15 cellular contexts compared by ENCODE assay signal in the genomic region with DNA sequence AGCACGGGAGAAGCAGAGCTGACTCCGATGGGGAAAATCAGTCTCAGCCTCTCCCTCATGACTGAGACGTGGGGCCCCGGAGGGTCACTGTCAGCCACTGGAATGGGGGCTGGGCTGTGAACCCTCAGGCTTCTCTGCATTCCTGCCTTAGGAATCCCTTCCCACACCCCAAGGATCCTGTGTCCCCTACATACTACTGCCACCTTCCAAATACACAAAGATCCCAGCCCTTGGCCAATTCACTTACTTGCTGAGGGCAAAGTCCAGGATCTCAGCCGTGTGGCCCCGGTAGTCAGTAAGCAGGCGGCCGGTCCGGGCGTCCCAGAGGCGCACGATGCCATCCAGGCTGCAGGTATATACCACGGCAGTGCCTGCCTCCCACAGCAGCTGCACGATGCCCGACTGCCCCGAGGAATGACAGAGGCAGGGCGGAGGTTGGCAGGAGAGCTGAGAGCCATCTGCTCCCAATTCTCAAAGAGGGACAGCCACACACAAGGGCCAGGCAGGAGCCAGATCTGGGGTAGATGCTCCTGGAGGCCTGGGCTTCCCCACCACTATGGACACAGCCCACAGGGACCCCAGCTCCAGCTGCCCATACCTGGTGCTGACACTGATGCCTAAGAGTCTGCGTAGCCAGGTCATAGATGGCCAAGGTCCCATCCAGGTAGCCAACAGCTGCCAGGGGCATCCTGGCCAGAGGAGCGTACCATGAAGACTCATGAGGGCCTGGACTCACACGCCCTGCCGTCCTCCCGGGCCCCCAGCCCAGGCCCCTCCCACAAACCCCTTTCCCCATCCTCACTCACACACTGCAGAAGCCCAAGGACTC. TPM values are rescaled to one million over a fixed set of nuclear protein-coding genes. Genes with fewer than 3 reads are reported as not detected.
DNase-seq lines count a peak whose midpoint lies in the region; ATAC-seq, FAIRE-seq and TF ChIP-seq lines count a peak whose summit lies in the region.
"Had no signal": no experiment of that assay in that cellular context is flagged by ENCODE, and none has a peak within 500 bp of the region (broad histone marks: within the 10 kb centered on the region; RNA-seq: fewer than 3 reads in every experiment).

No MANE protein-coding gene starts in this region.

- CTCF ChIA-PET in activated CD4-positive, alpha-beta memory T cell treated with anti-CD3 and anti-CD28 coated beads, Interleukin-2, amount 10 ng/mL, durations not matched to agents 7 days and 5 days (lab: Charles Lee): no interaction called here
- CTCF ChIA-PET in activated CD4-positive, alpha-beta memory T cell treated with anti-CD3 and anti-CD28 coated beads for 36 hours (lab: Charles Lee): no interaction called here
- CTCF ChIA-PET in HepG2 (lab: Yijun Ruan, JAX; ENCODE audit: low intra/inter-chr PET ratio, low total read pairs) (no interaction called here), WTC11 (lab: Charles Lee) (no interaction called here)

- H3K27me3 ChIP-seq in HepG2 (ENCODE audit: control insufficient read depth in 1 of 2, insufficient read depth in 2 of 2, low read length in 2 of 2): no peaks in the 10 kb centered on the region; a peak in 1 of 5 replicates
- H3K27me3 ChIP-seq in stomach: no peaks in the 10 kb centered on the region
- H3K27me3 ChIP-seq: neural progenitor cell had no signal

- H3K4me1 Mint-ChIP-seq in activated CD4-positive, alpha-beta memory T cell treated with anti-CD3 and anti-CD28 coated beads, Interleukin-2, amount 10 ng/mL, durations not matched to agents 7 days and 5 days: peaks cover 31% of the 10 kb centered on the region
- peaks cover 19% of the 10 kb centered on the region for H3K4me1 Mint-ChIP-seq in activated CD4-positive, alpha-beta memory T cell treated with anti-CD3 and anti-CD28 coated beads for 36 hours (ENCODE audit: low read depth)
- peaks cover 19% of the 10 kb centered on the region for H3K4me1 Mint-ChIP-seq in WTC11

- TF ChIP-seq CTCF in HepG2 (CRISPR knock-in tag; IDR thresholded peaks at IDR 0.05) (no peak), stomach (IDR thresholded peaks at IDR 0.05) (no peak), WTC11 (IDR thresholded peaks at IDR 0.05) (no peak)

- no peak overlapping the region for H3K4me3 Mint-ChIP-seq in activated CD4-positive, alpha-beta memory T cell treated with anti-CD3 and anti-CD28 coated beads, Interleukin-2, amount 10 ng/mL, durations not matched to agents 7 days and 5 days
- no peak overlapping the region for H3K4me3 Mint-ChIP-seq in activated CD4-positive, alpha-beta memory T cell treated with anti-CD3 and anti-CD28 coated beads for 36 hours
- no peak overlapping the region for H3K4me3 Mint-ChIP-seq in WTC11
- H3K4me3 Mint-ChIP-seq: activated naive CD4-positive, alpha-beta T cell treated with anti-CD3 and anti-CD28 coated beads, Interleukin-2, amount 50 U/mL, for 24 hours; neural progenitor cell had no signal

- no peak overlapping the region for H2AFZ ChIP-seq in HepG2 (ENCODE audit: low read length)
- H2AFZ ChIP-seq: neural progenitor cell had no signal

- H4K20me1 ChIP-seq in HepG2 (ENCODE audit: insufficient read depth, low read length): no peaks in the 10 kb centered on the region

- BruUV-seq in HepG2 (replicated peaks; lab: Mats Ljungman, UMichigan): no TSS peak

- H3K9ac ChIP-seq in HepG2 (ENCODE audit: insufficient read depth, low read depth, low read length): peak overlapping the region; percentile 27
- H3K9ac ChIP-seq: neural progenitor cell had no signal

- no peak for TF ChIP-seq EP300 in HepG2 (IDR thresholded peaks at IDR 0.05; ENCODE audit: low read depth in 2 of 2, low read length in 2 of 2)
- no peak for TF ChIP-seq EP300 in HepG2 (CRISPR knock-in tag; IDR thresholded peaks at IDR 0.05; ENCODE audit: borderline replicate concordance)
- no peak for TF ChIP-seq EP300 in stomach (IDR thresholded peaks at IDR 0.05)

- H3K4me3 ChIP-seq in HepG2 (replicated peaks in 1 of 3; ENCODE audit: insufficient read depth in 1 of 3, low read depth in 2 of 3, low read length in 3 of 3): peak overlapping the region in 1 of 3 experiments; percentile 22; a peak in 2 of 6 replicates
- H3K4me3 ChIP-seq in stomach: peak overlapping the region in 1 of 4 donors; percentile 14
- H3K4me3 ChIP-seq: neural progenitor cell had no signal

- in situ Hi-C loops in HepG2 (cut with HindIII; ENCODE audit: extremely low pct_ligation_motif_present, low pct_unique_long_range_greater_than_20kb): no loop called here

- H3K9me3 ChIP-seq in HepG2 (ENCODE audit: low read length) (no peaks in the 10 kb centered on the region), stomach (no peaks in the 10 kb centered on the region)

- POLR2A ChIA-PET in activated CD4-positive, alpha-beta memory T cell treated with anti-CD3 and anti-CD28 coated beads, Interleukin-2, amount 10 ng/mL, durations not matched to agents 7 days and 5 days (lab: Charles Lee): no interaction called here
- POLR2A ChIA-PET in activated CD4-positive, alpha-beta memory T cell treated with anti-CD3 and anti-CD28 coated beads for 36 hours (lab: Charles Lee): interaction anchor here (1.3 kb wide), 1 partner anchor 8 kb away, joined by 3 read pairs; no protein-coding TSS in a partner anchor
- POLR2A ChIA-PET in HepG2 (lab: Yijun Ruan, JAX): interaction anchor here (0.8 kb wide), 1 partner anchor 26 kb away, joined by 3 read pairs; no protein-coding TSS in a partner anchor
- POLR2A ChIA-PET in WTC11 (lab: Charles Lee): no interaction called here

- no peak; the same call in 1 of the 2 replicates for TF ChIP-seq RAD21 in HepG2 (CRISPR knock-in tag; IDR thresholded peaks at IDR 0.05)

- peak; percentile 80 for FAIRE-seq in HepG2 (lab: Jason Lieb, UNC)
- FAIRE-seq: HTR-8/SVneo had no signal

- peaks cover 71% of the 10 kb centered on the region for H3K4me1 ChIP-seq in HepG2 (ENCODE audit: insufficient read depth, low read length)
- peaks cover 67 to 96% (median 94%) of the 10 kb centered on the region in 4 donors for H3K4me1 ChIP-seq in stomach

- peaks cover 19 to 40% of the 10 kb centered on the region in 2 experiments for H3K36me3 ChIP-seq in HepG2 (replicated peaks in 1 of 2; ENCODE audit: control insufficient read depth in 1 of 2, insufficient read depth in 2 of 2, low read length in 2 of 2)
- H3K36me3 ChIP-seq in stomach: peaks cover 24 to 58% (median 56%) of the 10 kb centered on the region in 4 donors
- H3K36me3 ChIP-seq: neural progenitor cell had no signal

- H3K27ac ChIP-seq in HepG2 (ENCODE audit: extremely low read length, insufficient read depth, low read length) (peak overlapping the region; percentile 56), stomach (peak overlapping the region; percentile 57 to 89 (median 86))
- H3K27ac ChIP-seq: epithelial cell of prostate, neural progenitor cell had no signal

- H3K27ac Mint-ChIP-seq in activated CD4-positive, alpha-beta memory T cell treated with anti-CD3 and anti-CD28 coated beads, Interleukin-2, amount 10 ng/mL, durations not matched to agents 7 days and 5 days: peak overlapping the region; percentile 26
- H3K27ac Mint-ChIP-seq in activated CD4-positive, alpha-beta memory T cell treated with anti-CD3 and anti-CD28 coated beads for 36 hours: no peak overlapping the region
- H3K27ac Mint-ChIP-seq in WTC11: no peak overlapping the region
- H3K27ac Mint-ChIP-seq: activated naive CD4-positive, alpha-beta T cell treated with anti-CD3 and anti-CD28 coated beads, Interleukin-2, amount 50 U/mL, for 24 hours; neural progenitor cell had no signal

- WGBS in HepG2 (ENCODE audit: low lambda C conversion rate): 55% methylated on average over 10 of the region's 22 CpGs
- WGBS in stomach, 5 donors: 33 to 56% (median 51%) methylated on average over 21 to 22 of the region's 22 CpGs

- no peaks in the 10 kb centered on the region for H3K9me3 Mint-ChIP-seq in activated CD4-positive, alpha-beta memory T cell treated with anti-CD3 and anti-CD28 coated beads, Interleukin-2, amount 10 ng/mL, durations not matched to agents 7 days and 5 days
- H3K9me3 Mint-ChIP-seq in activated CD4-positive, alpha-beta memory T cell treated with anti-CD3 and anti-CD28 coated beads for 36 hours: no peaks in the 10 kb centered on the region
- H3K9me3 Mint-ChIP-seq in WTC11: no peaks in the 10 kb centered on the region
- H3K9me3 Mint-ChIP-seq: activated naive CD4-positive, alpha-beta T cell treated with anti-CD3 and anti-CD28 coated beads, Interleukin-2, amount 50 U/mL, for 24 hours; CD4-positive, alpha-beta memory T cell; neural progenitor cell had no signal

- ATAC-seq in HepG2 (peak; percentile 62), WTC11 (no peak)

- intact Hi-C loops in activated CD4-positive, alpha-beta memory T cell treated with anti-CD3 and anti-CD28 coated beads for 36 hours (cut with micrococcal nuclease): no loop called here
- intact Hi-C loops in HepG2 (cut with micrococcal nuclease; ENCODE audit: unreplicated experiment) (no loop called here), stomach (cut with DNase I; ENCODE audit: low total_unique reads) (loop anchor here (10.0 kb wide), 1 partner anchor 80 kb away; no protein-coding TSS in a partner anchor)

- TF ChIP-seq POLR2A in HepG2 (IDR thresholded peaks at IDR 0.05; ENCODE audit: insufficient read depth in 1 of 2, low read depth in 2 of 2, low read length in 2 of 2) (peak in 1 of 2 experiments; percentile 46; a peak in 3 of 4 replicates), stomach (IDR thresholded peaks at IDR 0.05) (no peak)

- no peak for DNase-seq in activated CD4-positive, alpha-beta memory T cell treated with anti-CD3 and anti-CD28 coated beads, Interleukin-2, amount 10 ng/mL, durations not matched to agents 7 days and 5 days
- no peak for DNase-seq in activated CD4-positive, alpha-beta memory T cell treated with anti-CD3 and anti-CD28 coated beads for 36 hours
- DNase-seq in HepG2 (ENCODE audit: low spot score): peak; percentile 75
- peak; percentile 81 for DNase-seq in stomach
- DNase-seq in WTC11 (ENCODE audit: low spot score): no peak
- DNase-seq in NOMO-1 treated with DMSO at 0.1 percent for 48 hours (lab: John Stamatoyannopoulos, UW; ENCODE audit: unreplicated experiment): no peak
- DNase-seq: 8988T; caudate nucleus; CD4-positive, alpha-beta memory T cell; NCI-H2107 had no signal

- no peaks in the 10 kb centered on the region for H3K27me3 Mint-ChIP-seq in activated CD4-positive, alpha-beta memory T cell treated with anti-CD3 and anti-CD28 coated beads, Interleukin-2, amount 10 ng/mL, durations not matched to agents 7 days and 5 days
- no peaks in the 10 kb centered on the region for H3K27me3 Mint-ChIP-seq in activated CD4-positive, alpha-beta memory T cell treated with anti-CD3 and anti-CD28 coated beads for 36 hours
- H3K27me3 Mint-ChIP-seq in WTC11 (ENCODE audit: low read depth): no peaks in the 10 kb centered on the region
- H3K27me3 Mint-ChIP-seq: activated naive CD4-positive, alpha-beta T cell treated with anti-CD3 and anti-CD28 coated beads, Interleukin-2, amount 50 U/mL, for 24 hours; CD4-positive, alpha-beta memory T cell had no signal

- H3K36me3 Mint-ChIP-seq in activated CD4-positive, alpha-beta memory T cell treated with anti-CD3 and anti-CD28 coated beads, Interleukin-2, amount 10 ng/mL, durations not matched to agents 7 days and 5 days (ENCODE audit: low read depth): peaks cover 19% of the 10 kb centered on the region
- H3K36me3 Mint-ChIP-seq in activated CD4-positive, alpha-beta memory T cell treated with anti-CD3 and anti-CD28 coated beads for 36 hours: peaks cover 16% of the 10 kb centered on the region
- H3K36me3 Mint-ChIP-seq in WTC11: peaks cover 22% of the 10 kb centered on the region

- H3K4me2 ChIP-seq in HepG2 (ENCODE audit: low read depth, low read length): peak overlapping the region; percentile 52
- H3K4me2 ChIP-seq: neural progenitor cell had no signal

- H3K79me2 ChIP-seq in HepG2 (ENCODE audit: insufficient read depth, low read length): peaks cover 6% of the 10 kb centered on the region

RNA-seq across cellular contexts. Expression of gene GPBAR1, which starts 4.2 kb away (rescaled TPM):
- under 1 TPM; 0.68 to 0.75 TPM for total RNA-seq in activated CD4-positive, alpha-beta memory T cell treated with anti-CD3 and anti-CD28 coated beads, Interleukin-2, amount 10 ng/mL, durations not matched to agents 7 days and 5 days
- under 1 TPM; 0.14 to 0.19 TPM for total RNA-seq in activated CD4-positive, alpha-beta memory T cell treated with anti-CD3 and anti-CD28 coated beads for 36 hours
- total RNA-seq in HepG2 (2016; rRNA removed; fragmentation: Illumina TruSeq; extraction: Trizol) (0.09 TPM in 1 of 2 replicates, not detected in the other), stomach (1 to 10 TPM in 3 of 5 donors, under 1 TPM in 2; 0.45 to 4.8 (median 1.1) TPM), WTC11 (2021) (0.20 to 0.39 TPM (median 0.25 TPM) in 3 replicates)
- total RNA-seq in HepG2 (2016; cell fraction: cytosol; rRNA removed; fragmentation: Illumina TruSeq; extraction: Trizol; ENCODE audit: low read depth): not detected in 2 replicates
- 0.15 TPM in 1 of 2 replicates, not detected in the other for total RNA-seq in HepG2 (2016; cell fraction: insoluble cytoplasmic fraction; rRNA removed; fragmentation: Illumina TruSeq; extraction: Trizol)
- total RNA-seq in HepG2 (2016; cell fraction: membrane; rRNA removed; fragmentation: Illumina TruSeq; extraction: Trizol): 0.17 TPM in 1 of 2 replicates, not detected in the other
- 0.25 and 0.38 TPM in 2 replicates for total RNA-seq in HepG2 (2016; cell fraction: nucleus; rRNA removed; fragmentation: Illumina TruSeq; extraction: Trizol)
- polyA plus RNA-seq in HepG2 (2011; rRNA removed) (0.05 and 0.09 TPM in 2 replicates), stomach (1 to 10 TPM; 1.8 to 2.7 (median 2.6) TPM)
- 0.05 and 0.12 TPM in 2 replicates for polyA plus RNA-seq in HepG2 (2011; cell fraction: cytosol; rRNA removed)
- polyA plus RNA-seq in HepG2 (2011; cell fraction: nucleus; rRNA removed): 0.45 and 0.68 TPM in 2 replicates
- polyA plus RNA-seq in HepG2 (2012): 0.09 and 0.11 TPM in 2 replicates
- polyA plus RNA-seq in HepG2 (2016; cell fraction: cytosol; fragmentation: Illumina TruSeq; extraction: Trizol; ENCODE audit: low read depth): 0.08 and 0.22 TPM in 2 replicates
- 0.16 TPM in 1 of 2 replicates, not detected in the other for polyA plus RNA-seq in HepG2 (2016; cell fraction: insoluble cytoplasmic fraction; fragmentation: Illumina TruSeq; extraction: Trizol; ENCODE audit: low read depth)
- 0.22 and 0.27 TPM in 2 replicates for polyA plus RNA-seq in HepG2 (2016; cell fraction: membrane; fragmentation: Illumina TruSeq; extraction: Trizol; ENCODE audit: low read depth)
- polyA plus RNA-seq in HepG2 (2016; cell fraction: nucleus; fragmentation: Illumina TruSeq; extraction: Trizol; ENCODE audit: insufficient read depth, low read depth): not detected in 2 replicates
- polyA minus RNA-seq in HepG2 (2011; rRNA and poly(A)+ RNA removed; ENCODE audit: low replicate concordance): 0.12 and 1.2 TPM in 2 replicates
- not detected in 2 replicates for polyA minus RNA-seq in HepG2 (2011; cell fraction: cytosol; rRNA and poly(A)+ RNA removed)
- polyA minus RNA-seq in HepG2 (2011; cell fraction: nucleus; rRNA and poly(A)+ RNA removed): 1.2 and 1.5 TPM in 2 replicates
- total RNA-seq: SK-MEL-5 had no signal

RNA-seq across cellular contexts. Expression of gene AAMP, which starts 5.0 kb away (rescaled TPM):
- 10 to 100 TPM; 44.2 to 46.8 TPM for total RNA-seq in activated CD4-positive, alpha-beta memory T cell treated with anti-CD3 and anti-CD28 coated beads, Interleukin-2, amount 10 ng/mL, durations not matched to agents 7 days and 5 days
- total RNA-seq in activated CD4-positive, alpha-beta memory T cell treated with anti-CD3 and anti-CD28 coated beads for 36 hours: 10 to 100 TPM; 60.8 to 65.6 TPM
- total RNA-seq in HepG2 (2016; rRNA removed; fragmentation: Illumina TruSeq; extraction: Trizol): 186 and 241 TPM in 2 replicates
- 26.6 and 29.2 TPM in 2 replicates for total RNA-seq in HepG2 (2016; cell fraction: cytosol; rRNA removed; fragmentation: Illumina TruSeq; extraction: Trizol; ENCODE audit: low read depth)
- total RNA-seq in HepG2 (2016; cell fraction: insoluble cytoplasmic fraction; rRNA removed; fragmentation: Illumina TruSeq; extraction: Trizol): 202 and 247 TPM in 2 replicates
- total RNA-seq in HepG2 (2016; cell fraction: membrane; rRNA removed; fragmentation: Illumina TruSeq; extraction: Trizol): 56.8 and 59.3 TPM in 2 replicates
- total RNA-seq in HepG2 (2016; cell fraction: nucleus; rRNA removed; fragmentation: Illumina TruSeq; extraction: Trizol): 85.4 and 91.7 TPM in 2 replicates
- 110 and 119 TPM in 2 replicates for polyA plus RNA-seq in HepG2 (2011; rRNA removed)
- 138 and 202 TPM in 2 replicates for polyA plus RNA-seq in HepG2 (2011; cell fraction: cytosol; rRNA removed)
- 161 and 181 TPM in 2 replicates for polyA plus RNA-seq in HepG2 (2011; cell fraction: nucleus; rRNA removed)
- polyA plus RNA-seq in HepG2 (2012): 99.2 and 104 TPM in 2 replicates
- polyA plus RNA-seq in HepG2 (2016; cell fraction: cytosol; fragmentation: Illumina TruSeq; extraction: Trizol; ENCODE audit: low read depth): 13.9 and 16.0 TPM in 2 replicates
- 224 and 231 TPM in 2 replicates for polyA plus RNA-seq in HepG2 (2016; cell fraction: insoluble cytoplasmic fraction; fragmentation: Illumina TruSeq; extraction: Trizol; ENCODE audit: low read depth)
- 30.9 and 33.2 TPM in 2 replicates for polyA plus RNA-seq in HepG2 (2016; cell fraction: membrane; fragmentation: Illumina TruSeq; extraction: Trizol; ENCODE audit: low read depth)
- 127 and 131 TPM in 2 replicates for polyA plus RNA-seq in HepG2 (2016; cell fraction: nucleus; fragmentation: Illumina TruSeq; extraction: Trizol; ENCODE audit: insufficient read depth, low read depth)
- 41.5 and 143 TPM in 2 replicates for polyA minus RNA-seq in HepG2 (2011; rRNA and poly(A)+ RNA removed; ENCODE audit: low replicate concordance)
- 58.2 and 63.3 TPM in 2 replicates for polyA minus RNA-seq in HepG2 (2011; cell fraction: cytosol; rRNA and poly(A)+ RNA removed)
- 39.9 and 43.6 TPM in 2 replicates for polyA minus RNA-seq in HepG2 (2011; cell fraction: nucleus; rRNA and poly(A)+ RNA removed)
- 100 to 1,000 TPM in 4 of 5 donors, 10 to 100 TPM in 1; 82.6 to 218 (median 173) TPM for total RNA-seq in stomach
- 100 to 1,000 TPM in 1 of 3 donors, 10 to 100 TPM in 2; 85.9 to 183 (median 88.9) TPM for polyA plus RNA-seq in stomach
- total RNA-seq in WTC11 (2021): 113 to 125 TPM (median 115 TPM) in 3 replicates

RNA-seq across cellular contexts. Expression of gene PNKD, which starts 5.3 kb away (rescaled TPM):
- total RNA-seq in activated CD4-positive, alpha-beta memory T cell treated with anti-CD3 and anti-CD28 coated beads, Interleukin-2, amount 10 ng/mL, durations not matched to agents 7 days and 5 days: 10 to 100 TPM; 30.1 to 31.8 TPM
- total RNA-seq in activated CD4-positive, alpha-beta memory T cell treated with anti-CD3 and anti-CD28 coated beads for 36 hours: 10 to 100 TPM; 18.4 to 19.4 TPM
- 50.0 and 55.9 TPM in 2 replicates for total RNA-seq in HepG2 (2016; rRNA removed; fragmentation: Illumina TruSeq; extraction: Trizol)
- 21.6 and 27.3 TPM in 2 replicates for total RNA-seq in HepG2 (2016; cell fraction: cytosol; rRNA removed; fragmentation: Illumina TruSeq; extraction: Trizol; ENCODE audit: low read depth)
- 48.3 and 59.8 TPM in 2 replicates for total RNA-seq in HepG2 (2016; cell fraction: insoluble cytoplasmic fraction; rRNA removed; fragmentation: Illumina TruSeq; extraction: Trizol)
- total RNA-seq in HepG2 (2016; cell fraction: membrane; rRNA removed; fragmentation: Illumina TruSeq; extraction: Trizol): 30.6 and 30.7 TPM in 2 replicates
- 34.2 and 39.5 TPM in 2 replicates for total RNA-seq in HepG2 (2016; cell fraction: nucleus; rRNA removed; fragmentation: Illumina TruSeq; extraction: Trizol)
- 78.0 and 80.4 TPM in 2 replicates for polyA plus RNA-seq in HepG2 (2011; rRNA removed)
- 48.4 and 76.6 TPM in 2 replicates for polyA plus RNA-seq in HepG2 (2011; cell fraction: cytosol; rRNA removed)
- 76.3 and 77.5 TPM in 2 replicates for polyA plus RNA-seq in HepG2 (2011; cell fraction: nucleus; rRNA removed)
- polyA plus RNA-seq in HepG2 (2012): 59.5 and 60.9 TPM in 2 replicates
- 24.9 and 29.3 TPM in 2 replicates for polyA plus RNA-seq in HepG2 (2016; cell fraction: cytosol; fragmentation: Illumina TruSeq; extraction: Trizol; ENCODE audit: low read depth)
- polyA plus RNA-seq in HepG2 (2016; cell fraction: insoluble cytoplasmic fraction; fragmentation: Illumina TruSeq; extraction: Trizol; ENCODE audit: low read depth): 58.0 and 59.1 TPM in 2 replicates
- polyA plus RNA-seq in HepG2 (2016; cell fraction: membrane; fragmentation: Illumina TruSeq; extraction: Trizol; ENCODE audit: low read depth): 31.6 and 35.4 TPM in 2 replicates
- 73.5 and 80.9 TPM in 2 replicates for polyA plus RNA-seq in HepG2 (2016; cell fraction: nucleus; fragmentation: Illumina TruSeq; extraction: Trizol; ENCODE audit: insufficient read depth, low read depth)
- 33.3 and 44.2 TPM in 2 replicates for polyA minus RNA-seq in HepG2 (2011; rRNA and poly(A)+ RNA removed; ENCODE audit: low replicate concordance)
- 15.5 and 20.7 TPM in 2 replicates for polyA minus RNA-seq in HepG2 (2011; cell fraction: cytosol; rRNA and poly(A)+ RNA removed)
- 9.7 and 10.9 TPM in 2 replicates for polyA minus RNA-seq in HepG2 (2011; cell fraction: nucleus; rRNA and poly(A)+ RNA removed)
- 100 to 1,000 TPM in 2 of 5 donors, 10 to 100 TPM in 3; 35.1 to 121 (median 76.9) TPM for total RNA-seq in stomach
- polyA plus RNA-seq in stomach: 100 to 1,000 TPM; 114 to 116 (median 114) TPM
- total RNA-seq in WTC11 (2021): 45.0 to 49.8 TPM (median 45.8 TPM) in 3 replicates

RNA-seq across cellular contexts. Expression of gene TMBIM1, which starts 27.3 kb away (rescaled TPM):
- total RNA-seq in activated CD4-positive, alpha-beta memory T cell treated with anti-CD3 and anti-CD28 coated beads, Interleukin-2, amount 10 ng/mL, durations not matched to agents 7 days and 5 days: 100 to 1,000 TPM; 105 to 107 TPM
- 10 to 100 TPM; 71.8 to 79.2 TPM for total RNA-seq in activated CD4-positive, alpha-beta memory T cell treated with anti-CD3 and anti-CD28 coated beads for 36 hours
- total RNA-seq in HepG2 (2016; rRNA removed; fragmentation: Illumina TruSeq; extraction: Trizol) (69.7 and 139 TPM in 2 replicates), stomach (100 to 1,000 TPM; 103 to 318 (median 223) TPM), WTC11 (2021) (23.5 to 30.1 TPM (median 26.5 TPM) in 3 replicates)
- 37.2 and 38.6 TPM in 2 replicates for total RNA-seq in HepG2 (2016; cell fraction: cytosol; rRNA removed; fragmentation: Illumina TruSeq; extraction: Trizol; ENCODE audit: low read depth)
- 57.8 and 142 TPM in 2 replicates for total RNA-seq in HepG2 (2016; cell fraction: insoluble cytoplasmic fraction; rRNA removed; fragmentation: Illumina TruSeq; extraction: Trizol)
- 88.3 and 90.4 TPM in 2 replicates for total RNA-seq in HepG2 (2016; cell fraction: membrane; rRNA removed; fragmentation: Illumina TruSeq; extraction: Trizol)
- 108 and 128 TPM in 2 replicates for total RNA-seq in HepG2 (2016; cell fraction: nucleus; rRNA removed; fragmentation: Illumina TruSeq; extraction: Trizol)
- polyA plus RNA-seq in HepG2 (2011; rRNA removed) (127 and 181 TPM in 2 replicates), stomach (100 to 1,000 TPM in 1 of 3 donors, 10 to 100 TPM in 2; 94.6 to 119 (median 97.9) TPM)
- polyA plus RNA-seq in HepG2 (2011; cell fraction: cytosol; rRNA removed): 146 and 187 TPM in 2 replicates
- polyA plus RNA-seq in HepG2 (2011; cell fraction: nucleus; rRNA removed): 207 and 243 TPM in 2 replicates
- polyA plus RNA-seq in HepG2 (2012): 254 and 390 TPM in 2 replicates
- 33.9 and 35.7 TPM in 2 replicates for polyA plus RNA-seq in HepG2 (2016; cell fraction: cytosol; fragmentation: Illumina TruSeq; extraction: Trizol; ENCODE audit: low read depth)
- 56.2 and 61.3 TPM in 2 replicates for polyA plus RNA-seq in HepG2 (2016; cell fraction: insoluble cytoplasmic fraction; fragmentation: Illumina TruSeq; extraction: Trizol; ENCODE audit: low read depth)
- polyA plus RNA-seq in HepG2 (2016; cell fraction: membrane; fragmentation: Illumina TruSeq; extraction: Trizol; ENCODE audit: low read depth): 62.1 and 66.4 TPM in 2 replicates
- polyA plus RNA-seq in HepG2 (2016; cell fraction: nucleus; fragmentation: Illumina TruSeq; extraction: Trizol; ENCODE audit: insufficient read depth, low read depth): 152 and 156 TPM in 2 replicates
- 19.4 and 315 TPM in 2 replicates for polyA minus RNA-seq in HepG2 (2011; rRNA and poly(A)+ RNA removed; ENCODE audit: low replicate concordance)
- 88.2 and 133 TPM in 2 replicates for polyA minus RNA-seq in HepG2 (2011; cell fraction: cytosol; rRNA and poly(A)+ RNA removed)
- polyA minus RNA-seq in HepG2 (2011; cell fraction: nucleus; rRNA and poly(A)+ RNA removed): 37.2 and 64.6 TPM in 2 replicates

RNA-seq across cellular contexts. Expression of gene ARPC2, which starts 48.0 kb away (rescaled TPM):
- 100 to 1,000 TPM; 765 to 778 TPM for total RNA-seq in activated CD4-positive, alpha-beta memory T cell treated with anti-CD3 and anti-CD28 coated beads, Interleukin-2, amount 10 ng/mL, durations not matched to agents 7 days and 5 days
- total RNA-seq in activated CD4-positive, alpha-beta memory T cell treated with anti-CD3 and anti-CD28 coated beads for 36 hours: 100 to 1,000 TPM; 564 to 570 TPM
- total RNA-seq in HepG2 (2016; rRNA removed; fragmentation: Illumina TruSeq; extraction: Trizol) (168 and 201 TPM in 2 replicates), stomach (100 to 1,000 TPM in 4 of 5 donors, 10 to 100 TPM in 1; 92.1 to 456 (median 234) TPM), WTC11 (2021) (169 to 184 TPM (median 173 TPM) in 3 replicates)
- total RNA-seq in HepG2 (2016; cell fraction: cytosol; rRNA removed; fragmentation: Illumina TruSeq; extraction: Trizol; ENCODE audit: low read depth): 312 and 330 TPM in 2 replicates
- total RNA-seq in HepG2 (2016; cell fraction: insoluble cytoplasmic fraction; rRNA removed; fragmentation: Illumina TruSeq; extraction: Trizol): 163 and 189 TPM in 2 replicates
- 389 and 391 TPM in 2 replicates for total RNA-seq in HepG2 (2016; cell fraction: membrane; rRNA removed; fragmentation: Illumina TruSeq; extraction: Trizol)
- total RNA-seq in HepG2 (2016; cell fraction: nucleus; rRNA removed; fragmentation: Illumina TruSeq; extraction: Trizol): 103 and 109 TPM in 2 replicates
- polyA plus RNA-seq in HepG2 (2011; rRNA removed) (257 and 303 TPM in 2 replicates), stomach (100 to 1,000 TPM; 188 to 384 (median 278) TPM)
- 184 and 199 TPM in 2 replicates for polyA plus RNA-seq in HepG2 (2011; cell fraction: cytosol; rRNA removed)
- polyA plus RNA-seq in HepG2 (2011; cell fraction: nucleus; rRNA removed): 103 and 125 TPM in 2 replicates
- polyA plus RNA-seq in HepG2 (2012): 165 and 176 TPM in 2 replicates
- 614 and 653 TPM in 2 replicates for polyA plus RNA-seq in HepG2 (2016; cell fraction: cytosol; fragmentation: Illumina TruSeq; extraction: Trizol; ENCODE audit: low read depth)
- 342 and 343 TPM in 2 replicates for polyA plus RNA-seq in HepG2 (2016; cell fraction: insoluble cytoplasmic fraction; fragmentation: Illumina TruSeq; extraction: Trizol; ENCODE audit: low read depth)
- polyA plus RNA-seq in HepG2 (2016; cell fraction: membrane; fragmentation: Illumina TruSeq; extraction: Trizol; ENCODE audit: low read depth): 586 and 613 TPM in 2 replicates
- polyA plus RNA-seq in HepG2 (2016; cell fraction: nucleus; fragmentation: Illumina TruSeq; extraction: Trizol; ENCODE audit: insufficient read depth, low read depth): 218 and 223 TPM in 2 replicates
- 153 and 196 TPM in 2 replicates for polyA minus RNA-seq in HepG2 (2011; rRNA and poly(A)+ RNA removed; ENCODE audit: low replicate concordance)
- polyA minus RNA-seq in HepG2 (2011; cell fraction: cytosol; rRNA and poly(A)+ RNA removed): 74.9 and 88.0 TPM in 2 replicates
- polyA minus RNA-seq in HepG2 (2011; cell fraction: nucleus; rRNA and poly(A)+ RNA removed): 166 and 173 TPM in 2 replicates

Comparison
In these comparisons a context has a peak if more than half of its experiments do, and no peak if none do; other contexts are left out.
1. POLR2A ChIA-PET loops: an anchor here in activated CD4-positive, alpha-beta memory T cell treated with anti-CD3 and anti-CD28 coated beads for 36 hours (1.3 kb wide) and HepG2 (0.8 kb wide); none called in activated CD4-positive, alpha-beta memory T cell treated with anti-CD3 and anti-CD28 coated beads, Interleukin-2, amount 10 ng/mL, durations not matched to agents 7 days and 5 days and WTC11.
2. DNase-seq: peak in HepG2 (single experiment) and stomach (single experiment); none in activated CD4-positive, alpha-beta memory T cell treated with anti-CD3 and anti-CD28 coated beads, Interleukin-2, amount 10 ng/mL, durations not matched to agents 7 days and 5 days (single experiment), activated CD4-positive, alpha-beta memory T cell treated with anti-CD3 and anti-CD28 coated beads for 36 hours (single experiment), WTC11 (single experiment) and NOMO-1 treated with DMSO at 0.1 percent for 48 hours (single experiment).